19 cellular contexts compared by ENCODE assay signal in the genomic region with DNA sequence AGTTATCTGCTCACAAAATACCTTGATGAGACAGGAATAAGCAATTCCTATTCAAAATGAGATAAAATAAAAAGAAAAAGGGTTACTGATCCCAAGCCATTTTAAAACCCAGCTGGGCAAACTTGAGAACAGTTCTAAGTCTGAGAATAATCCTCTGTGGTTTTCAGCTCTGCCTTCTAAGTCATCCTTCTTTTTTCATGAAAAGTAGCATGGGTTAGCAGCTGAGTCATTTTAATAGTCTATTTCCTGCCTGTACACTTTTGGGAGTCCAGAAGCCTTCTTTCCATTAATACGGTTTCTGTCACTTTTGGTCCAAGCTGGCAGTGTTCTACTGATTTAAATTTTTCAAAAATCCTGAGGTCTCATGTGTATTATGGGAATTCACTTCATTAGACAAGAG.
DNase-seq lines count a peak whose midpoint lies in the region; ATAC-seq and TF ChIP-seq lines count a peak whose summit lies in the region.
"Had no signal": no experiment of that assay in that cellular context is flagged by ENCODE, and none has a peak within 500 bp of the region (broad histone marks: within the 10 kb centered on the region; RNA-seq: fewer than 3 reads in every experiment).

No MANE protein-coding gene starts in this region.

- H3K9me3 Mint-ChIP-seq in HFFc6, result no peaks in the 10 kb centered on the region
- H3K9me3 Mint-ChIP-seq: activated CD4-positive, alpha-beta T cell treated with anti-CD3 and anti-CD28 coated beads, Interleukin-2, amount 10 ng/mL, durations not matched to agents 24 days and 14 days; activated T-cell treated with anti-CD3 and anti-CD28 coated beads, Interleukin-2, amount 50 U/mL, for 24 hours; naive B cell had no signal

- no peak overlapping the region for H3K4me3 Mint-ChIP-seq in HFFc6
- H3K4me3 Mint-ChIP-seq: activated CD4-positive, alpha-beta T cell treated with anti-CD3 and anti-CD28 coated beads, Interleukin-2, amount 10 ng/mL, durations not matched to agents 24 days and 14 days; activated T-cell treated with anti-CD3 and anti-CD28 coated beads, Interleukin-2, amount 50 U/mL, for 24 hours had no signal

- H3K4me1 ChIP-seq in adipocyte (ENCODE audit: control insufficient read depth, insufficient read depth, low read length), result peaks cover 8% of the 10 kb centered on the region
- no peaks in the 10 kb centered on the region for H3K4me1 ChIP-seq in HAP-1
- H3K4me1 ChIP-seq: A549, colonic mucosa, left lung had no signal

- H3K27me3 Mint-ChIP-seq in HFFc6 (ENCODE audit: insufficient read depth), result no peaks in the 10 kb centered on the region
- H3K27me3 Mint-ChIP-seq: activated CD4-positive, alpha-beta T cell treated with anti-CD3 and anti-CD28 coated beads, Interleukin-2, amount 10 ng/mL, durations not matched to agents 24 days and 14 days; activated T-cell treated with anti-CD3 and anti-CD28 coated beads, Interleukin-2, amount 50 U/mL, for 24 hours; naive B cell had no signal

- H3K9me3 ChIP-seq in adipocyte (ENCODE audit: control insufficient read depth, low read length) (no peaks in the 10 kb centered on the region), HAP-1 (no peaks in the 10 kb centered on the region)
- H3K9me3 ChIP-seq: A549, colonic mucosa, left lung had no signal

- peaks cover 9% of the 10 kb centered on the region; the same call in 1 of the 2 replicates for H3K4me1 Mint-ChIP-seq in HFFc6 (ENCODE audit: low read depth)
- H3K4me1 Mint-ChIP-seq: activated CD4-positive, alpha-beta T cell treated with anti-CD3 and anti-CD28 coated beads, Interleukin-2, amount 10 ng/mL, durations not matched to agents 24 days and 14 days; naive B cell had no signal

- DNase-seq in ACHN (peak; percentile 11), HFFc6 (peak; percentile 35), adipocyte (ENCODE audit: low read depth) (peak; percentile 47), foreskin melanocyte (peak; percentile 54), HAP-1 (ENCODE audit: low spot score in 2 of 2) (no peak), putamen (ENCODE audit: low spot score) (no peak)
- DNase-seq in stimulated activated naive CD8-positive, alpha-beta T cell treated with anti-CD3 and anti-CD28 coated beads, Interleukin-15, Interleukin-2, amounts not matched to agents 100 U/mL and 50 U/mL, for 24 hours, result no peak
- no peak for DNase-seq in activated CD4-positive, alpha-beta T cell treated with anti-CD3 and anti-CD28 coated beads for 48 hours
- DNase-seq: activated CD4-positive, alpha-beta T cell treated with anti-CD3 and anti-CD28 coated beads, Interleukin-2, amount 10 ng/mL, durations not matched to agents 24 days and 14 days; activated T-cell treated with anti-CD3 and anti-CD28 coated beads, Interleukin-2, amount 50 U/mL, for 24 hours; colonic mucosa; erythroblast; Karpas-422; left lung; naive B cell; NCI-H1694 treated with DMSO at 0.1 percent for 48 hours; stimulated activated CD8-positive, alpha-beta memory T cell treated with anti-CD3 and anti-CD28 coated beads, Interleukin-4, amount 100 ng/mL, for 48 hours had no signal

- in situ Hi-C loops in ACHN (cut with HindIII; ENCODE audit: low pct_ligation_motif_present, low pct_unique_long_range_greater_than_20kb, low sequenced_read_pairs) (no loop called here), HAP-1 (cut with MboI; ENCODE audit: low sequenced_read_pairs) (no loop called here)

- no peak overlapping the region for H3K4me3 ChIP-seq in adipocyte (ENCODE audit: low read length)
- H3K4me3 ChIP-seq in HAP-1, result no peak overlapping the region
- H3K4me3 ChIP-seq: A549, colonic mucosa, left lung had no signal

- no peak for ATAC-seq in stimulated activated naive CD8-positive, alpha-beta T cell treated with anti-CD3 and anti-CD28 coated beads, Interleukin-15, Interleukin-2, amounts not matched to agents 100 U/mL and 50 U/mL, for 24 hours
- ATAC-seq: A549, HCT116, left lung had no signal

- no peak overlapping the region for H3K27ac Mint-ChIP-seq in HFFc6
- H3K27ac Mint-ChIP-seq: activated CD4-positive, alpha-beta T cell treated with anti-CD3 and anti-CD28 coated beads, Interleukin-2, amount 10 ng/mL, durations not matched to agents 24 days and 14 days; activated T-cell treated with anti-CD3 and anti-CD28 coated beads, Interleukin-2, amount 50 U/mL, for 24 hours; naive B cell had no signal

- H3K9ac ChIP-seq in adipocyte (ENCODE audit: low read length), result no peak overlapping the region

- TF ChIP-seq CTCF in HFFc6 (IDR thresholded peaks at IDR 0.05), result no peak

- H3K27me3 ChIP-seq in adipocyte (replicated peaks; ENCODE audit: control insufficient read depth, insufficient read depth, low read length), result no peaks in the 10 kb centered on the region
- H3K27me3 ChIP-seq in HAP-1 (ENCODE audit: low read depth), result no peaks in the 10 kb centered on the region
- H3K27me3 ChIP-seq: colonic mucosa, left lung had no signal

- H3K36me3 ChIP-seq in adipocyte (ENCODE audit: control insufficient read depth, insufficient read depth, low read length, severe bottlenecking) (no peaks in the 10 kb centered on the region), HAP-1 (replicated peaks) (no peaks in the 10 kb centered on the region)
- H3K36me3 ChIP-seq: colonic mucosa, left lung had no signal

- H3K36me3 Mint-ChIP-seq in HFFc6 (ENCODE audit: low read depth), result no peaks in the 10 kb centered on the region
- H3K36me3 Mint-ChIP-seq: naive B cell had no signal

Comparison
In these comparisons a context has a peak if more than half of its experiments do, and no peak if none do; other contexts are left out.
1. DNase-seq: peak in ACHN (single experiment), HFFc6 (single experiment), adipocyte (single experiment) and foreskin melanocyte (single experiment); none in stimulated activated naive CD8-positive, alpha-beta T cell treated with anti-CD3 and anti-CD28 coated beads, Interleukin-15, Interleukin-2, amounts not matched to agents 100 U/mL and 50 U/mL, for 24 hours (single experiment), HAP-1 (0 of 2), activated CD4-positive, alpha-beta T cell treated with anti-CD3 and anti-CD28 coated beads for 48 hours (single experiment) and putamen (single experiment).